In genomic region chr1:23791434-23792047, GRCh38 we compare ENCODE assay signal across 8 cellular contexts. TPM values are rescaled to one million over a fixed set of nuclear protein-coding genes. Genes with fewer than 3 reads are reported as not detected.
DNase-seq lines count a peak whose midpoint lies in the region; ATAC-seq and TF ChIP-seq lines count a peak whose summit lies in the region.

No MANE protein-coding gene starts in this region.

- H3K36me3 Mint-ChIP-seq in CD8-positive, alpha-beta T cell = peaks cover 50% of the 10 kb centered on the region
- peaks cover 0 to 34% (median 8%) of the 10 kb centered on the region in 3 donors for H3K36me3 Mint-ChIP-seq in naive thymus-derived CD8-positive, alpha-beta T cell

- H3K4me1 Mint-ChIP-seq in CD8-positive, alpha-beta T cell (ENCODE audit: low read depth) = peaks cover 27% of the 10 kb centered on the region
- peaks cover 14 to 39% (median 28%) of the 10 kb centered on the region in 4 donors for H3K4me1 Mint-ChIP-seq in naive thymus-derived CD8-positive, alpha-beta T cell

- H3K27ac Mint-ChIP-seq in CD8-positive, alpha-beta T cell = peak overlapping the region; percentile 98
- peak overlapping the region; percentile 93 to 99 (median 96) for H3K27ac Mint-ChIP-seq in naive thymus-derived CD8-positive, alpha-beta T cell

- H3K27me3 ChIP-seq in CD8-positive, alpha-beta T cell (ENCODE audit: insufficient read depth, low read length) = no peaks in the 10 kb centered on the region

- CTCF ChIA-PET in CD8-positive, alpha-beta T cell (lab: Charles Lee) = interaction anchor here (0.6 to 2.1 kb wide), 2 partner anchors 19 to 345 kb away, joined by 3 to 8 read pairs; no protein-coding TSS in a partner anchor

- H3K4me1 ChIP-seq in CD8-positive, alpha-beta T cell (ENCODE audit: insufficient read depth, low read length) = peaks cover 24% of the 10 kb centered on the region

- H3K27me3 Mint-ChIP-seq in CD8-positive, alpha-beta T cell (ENCODE audit: low read depth) = no peaks in the 10 kb centered on the region
- H3K27me3 Mint-ChIP-seq in naive thymus-derived CD8-positive, alpha-beta T cell = no peaks in the 10 kb centered on the region

- POLR2A ChIA-PET in CD8-positive, alpha-beta T cell (lab: Charles Lee) = interaction anchor here (0.8 to 3.8 kb wide), 6 partner anchors 9 to 137 kb away, joined by 3 to 31 read pairs (median 6); partner anchors contain the start of genes ELOA, GALE, HMGCL and PITHD1
- POLR2A ChIA-PET in naive thymus-derived CD8-positive, alpha-beta T cell (lab: Charles Lee) = interaction anchor here (0.8 to 6.8 kb wide), 8 partner anchors 9 to 34 kb away, joined by 3 to 64 read pairs (median 5); partner anchors contain the start of genes GALE, HMGCL and PITHD1

- peak; percentile 29 for ATAC-seq in CD8-positive, alpha-beta T cell
- peak; percentile 3 for ATAC-seq in HG02642 (IDR thresholded peaks at IDR 0.05; ENCODE audit: poor library complexity, unreplicated experiment)
- ATAC-seq in naive thymus-derived CD8-positive, alpha-beta T cell = peak; percentile 41 to 48
- no peak for ATAC-seq in GM18861 (IDR thresholded peaks at IDR 0.05; ENCODE audit: unreplicated experiment)
- no peak for ATAC-seq in HG02981 (IDR thresholded peaks at IDR 0.05; ENCODE audit: unreplicated experiment)

- DNase-seq in CD8-positive, alpha-beta T cell = peak in 2 of 7 experiments; percentile 24 to 56
- DNase-seq in epithelial cell of prostate (ENCODE audit: low read depth, low spot score) (no peak), NCI-H187 treated with DMSO at 0.1 percent for 48 hours (lab: John Stamatoyannopoulos, UW) (no peak)
- DNase-seq in naive thymus-derived CD8-positive, alpha-beta T cell = peak in 4 of 10 donors; percentile 29 to 45 (median 36)

- H3K9me3 ChIP-seq in CD8-positive, alpha-beta T cell (ENCODE audit: low read length) = no peaks in the 10 kb centered on the region

- H3K36me3 ChIP-seq in CD8-positive, alpha-beta T cell (ENCODE audit: insufficient read depth, low read length) = peaks cover 20% of the 10 kb centered on the region

- no peak for TF ChIP-seq CTCF in CD8-positive, alpha-beta T cell (IDR thresholded peaks at IDR 0.05)
- TF ChIP-seq CTCF in VCaP (conservative IDR thresholded peaks at IDR 0.05) = no peak

- peak overlapping the region; percentile 72 for H3K4me3 ChIP-seq in CD8-positive, alpha-beta T cell (ENCODE audit: low read depth, low read length)

- H3K27ac ChIP-seq in CD8-positive, alpha-beta T cell (ENCODE audit: low read depth, low read length) = peak overlapping the region; percentile 59
- peak overlapping the region; percentile 78 for H3K27ac ChIP-seq in VCaP
- peak overlapping the region; percentile 87 for H3K27ac ChIP-seq in epithelial cell of prostate

- H3K9me3 Mint-ChIP-seq in CD8-positive, alpha-beta T cell = no peaks in the 10 kb centered on the region
- no peaks in the 10 kb centered on the region for H3K9me3 Mint-ChIP-seq in naive thymus-derived CD8-positive, alpha-beta T cell

- intact Hi-C loops in CD8-positive, alpha-beta T cell (cut with DNase I, micrococcal nuclease) = loop anchor here (1.0 kb wide), 2 partner anchors 9 to 13 kb away; partner anchors contain the start of genes GALE (in 2 of the 2) and PITHD1 (in 2 of the 2)

- peak overlapping the region; percentile 95 for H3K4me3 Mint-ChIP-seq in CD8-positive, alpha-beta T cell
- peak overlapping the region; percentile 83 to 100 (median 96) for H3K4me3 Mint-ChIP-seq in naive thymus-derived CD8-positive, alpha-beta T cell

RNA-seq across cellular contexts. Expression of gene LYPLA2, which starts 0.6 kb away (rescaled TPM):
- 10 to 100 TPM; 39.3 to 40.4 TPM for total RNA-seq in CD8-positive, alpha-beta T cell
- 10 to 100 TPM; 52.9 to 62.5 TPM for total RNA-seq in naive thymus-derived CD8-positive, alpha-beta T cell
- 100 to 1,000 TPM in 2 of 3 donors, 10 to 100 TPM in 1; 90.3 to 104 (median 101) TPM for polyA plus RNA-seq in naive thymus-derived CD8-positive, alpha-beta T cell

RNA-seq across cellular contexts. Expression of gene GALE, which starts 9.0 kb away (rescaled TPM):
- 1 to 10 TPM; 4.6 to 4.7 TPM for total RNA-seq in CD8-positive, alpha-beta T cell
- 1 to 10 TPM; 8.4 to 8.7 TPM for total RNA-seq in naive thymus-derived CD8-positive, alpha-beta T cell
- 10 to 100 TPM in 2 of 3 donors, 1 to 10 TPM in 1; 8.0 to 12.7 (median 12.3) TPM for polyA plus RNA-seq in naive thymus-derived CD8-positive, alpha-beta T cell

RNA-seq across cellular contexts. Expression of gene PITHD1, which starts 13.3 kb away (rescaled TPM):
- total RNA-seq in CD8-positive, alpha-beta T cell = 100 to 1,000 TPM; 112 to 117 TPM
- total RNA-seq in naive thymus-derived CD8-positive, alpha-beta T cell = 10 to 100 TPM; 79.1 to 86.6 TPM
- 10 to 100 TPM; 68.1 to 80.6 (median 74.3) TPM for polyA plus RNA-seq in naive thymus-derived CD8-positive, alpha-beta T cell

RNA-seq across cellular contexts. Expression of gene HMGCL, which starts 33.7 kb away (rescaled TPM):
- total RNA-seq in CD8-positive, alpha-beta T cell = 10 to 100 TPM in 1 of 2 experiments, 1 to 10 TPM in 1; 9.2 to 10.2 TPM
- total RNA-seq in naive thymus-derived CD8-positive, alpha-beta T cell = 10 to 100 TPM; 32.0 to 37.7 TPM
- polyA plus RNA-seq in naive thymus-derived CD8-positive, alpha-beta T cell = 10 to 100 TPM; 25.9 to 37.9 (median 34.3) TPM

RNA-seq across cellular contexts. Expression of gene ELOA, which starts 48.3 kb away (rescaled TPM):
- 10 to 100 TPM; 41.5 to 43.3 TPM for total RNA-seq in CD8-positive, alpha-beta T cell
- total RNA-seq in naive thymus-derived CD8-positive, alpha-beta T cell = 10 to 100 TPM; 27.0 to 27.6 TPM
- polyA plus RNA-seq in naive thymus-derived CD8-positive, alpha-beta T cell = 10 to 100 TPM; 17.0 to 26.4 (median 19.1) TPM

Comparison
In these comparisons a context has a peak if more than half of its experiments do, and no peak if none do; other contexts are left out.
1. ATAC-seq: peak in CD8-positive, alpha-beta T cell (single experiment), HG02642 (single experiment) and naive thymus-derived CD8-positive, alpha-beta T cell (2 of 2); none in GM18861 (single experiment) and HG02981 (single experiment).
2. Peak in every context shown above with its lines, with median percentiles within 50 percentile points of each other: H3K27ac ChIP-seq.